ENCODE assay signal across 30 cellular contexts in the genomic region with DNA sequence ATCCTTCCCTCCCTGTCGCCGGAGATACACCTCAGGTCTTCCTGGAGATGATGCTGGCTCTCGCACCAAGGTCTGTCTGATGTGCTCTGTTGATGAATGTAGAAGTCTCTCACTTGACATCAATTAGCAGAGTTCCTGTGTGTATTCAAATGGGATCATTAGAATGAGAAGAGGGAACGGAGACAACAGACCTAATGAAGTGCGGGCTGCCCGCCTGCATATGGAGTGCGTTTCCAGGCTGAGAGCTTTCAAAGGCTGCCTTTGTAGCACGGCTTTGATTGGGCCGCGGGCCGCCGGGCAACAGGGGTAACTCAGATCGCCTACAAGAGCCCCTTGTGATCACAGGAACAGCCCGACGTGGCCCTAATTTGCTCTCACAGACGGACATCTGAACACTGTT.
DNase-seq lines count a peak whose midpoint lies in the region; ATAC-seq, FAIRE-seq and TF ChIP-seq lines count a peak whose summit lies in the region.
"Had no signal": no experiment of that assay in that cellular context is flagged by ENCODE, and none has a peak within 500 bp of the region (broad histone marks: within the 10 kb centered on the region; RNA-seq: fewer than 3 reads in every experiment).

No MANE protein-coding gene starts in this region.

- peak; percentile 24 for FAIRE-seq in H1 (lab: Jason Lieb, UNC)

- H3K4me2 ChIP-seq in H1 (ENCODE audit: insufficient read depth in 1 of 2, low read depth in 2 of 2, low read length in 2 of 2) = peak overlapping the region; percentile 13 to 60; a peak in 2 of 4 replicates

- no peaks in the 10 kb centered on the region; the same call in 1 of the 2 replicates for H3K79me1 ChIP-seq in H1 (ENCODE audit: low read depth, low read length)

- H3K18ac ChIP-seq in H1 (ENCODE audit: extremely low read depth, low read length) = no peak overlapping the region

- POLR2A ChIA-PET in H1 (lab: Charles Lee; ENCODE audit: partially characterized antibody) = interaction anchor here (1.1 kb wide), 1 partner anchor 11 kb away, joined by 3 read pairs; no protein-coding TSS in a partner anchor
- POLR2A ChIA-PET in activated CD4-positive, alpha-beta T cell treated with anti-CD3 and anti-CD28 coated beads, Interleukin-2, amount 10 ng/mL, durations not matched to agents 7 days and 5 days (lab: Charles Lee) = no interaction called here

- H2BK15ac ChIP-seq in H1 (ENCODE audit: low read length) = no peak overlapping the region; the same call in 1 of the 2 replicates

- no peak overlapping the region for H3K4me3 Mint-ChIP-seq in effector memory CD8-positive, alpha-beta T cell
- no peak overlapping the region for H3K4me3 Mint-ChIP-seq in activated CD4-positive, alpha-beta T cell treated with anti-CD3 and anti-CD28 coated beads, Interleukin-2, amount 10 ng/mL, durations not matched to agents 7 days and 5 days
- H3K4me3 Mint-ChIP-seq: activated CD8-positive, alpha-beta T cell treated with anti-CD3 and anti-CD28 coated beads for 36 hours; activated naive CD4-positive, alpha-beta T cell treated with anti-CD3 and anti-CD28 coated beads, Interleukin-2, amount 50 U/mL, for 24 hours; B cell; CD4-positive, alpha-beta memory T cell; T-helper 2 cell treated with Interferon-gamma antibody and Interleukin-4, amounts not matched to agents 5 μg/mL and 100 μg/mL, for 36 hours had no signal

- H3K9me3 Mint-ChIP-seq in effector memory CD8-positive, alpha-beta T cell = no peaks in the 10 kb centered on the region
- H3K9me3 Mint-ChIP-seq in activated CD4-positive, alpha-beta T cell treated with anti-CD3 and anti-CD28 coated beads, Interleukin-2, amount 10 ng/mL, durations not matched to agents 7 days and 5 days = peaks cover 3% of the 10 kb centered on the region
- H3K9me3 Mint-ChIP-seq: activated CD8-positive, alpha-beta T cell treated with anti-CD3 and anti-CD28 coated beads for 36 hours; activated naive CD4-positive, alpha-beta T cell treated with anti-CD3 and anti-CD28 coated beads, Interleukin-2, amount 50 U/mL, for 24 hours; CD4-positive, alpha-beta memory T cell; T-helper 2 cell treated with Interferon-gamma antibody and Interleukin-4, amounts not matched to agents 5 μg/mL and 100 μg/mL, for 36 hours had no signal

- H3K9me3 ChIP-seq in H1 (ENCODE audit: insufficient read depth in 2 of 2, low read depth in 1 of 2, low read length in 1 of 2) = peaks cover 0 to 3% of the 10 kb centered on the region in 2 experiments; a peak in 1 of 4 replicates
- H3K9me3 ChIP-seq: colonic mucosa, Peyer's patch, prostate gland, sigmoid colon, stomach, thyroid gland, uterus had no signal

- no peaks in the 10 kb centered on the region for H3K4me1 Mint-ChIP-seq in effector memory CD8-positive, alpha-beta T cell (ENCODE audit: low read depth in 2 of 2)
- no peaks in the 10 kb centered on the region for H3K4me1 Mint-ChIP-seq in activated CD4-positive, alpha-beta T cell treated with anti-CD3 and anti-CD28 coated beads, Interleukin-2, amount 10 ng/mL, durations not matched to agents 7 days and 5 days
- H3K4me1 Mint-ChIP-seq: activated naive CD4-positive, alpha-beta T cell treated with anti-CD3 and anti-CD28 coated beads, Interleukin-2, amount 50 U/mL, for 24 hours; B cell; CD4-positive, alpha-beta memory T cell had no signal

- DNase-seq in H7 (peak; percentile 82), H1 (ENCODE audit: low read depth in 1 of 2, low spot score in 2 of 2) (peak; percentile 44 to 65), iPS-NIHi11 (ENCODE audit: low spot score) (peak; percentile 64), pons (ENCODE audit: low spot score) (peak; percentile 31), SW480 (ENCODE audit: low spot score) (no peak)
- no peak for DNase-seq in effector memory CD8-positive, alpha-beta T cell
- DNase-seq in activated CD4-positive, alpha-beta T cell treated with anti-CD3 and anti-CD28 coated beads, Interleukin-2, amount 10 ng/mL, durations not matched to agents 7 days and 5 days = no peak
- DNase-seq: activated CD8-positive, alpha-beta T cell treated with anti-CD3 and anti-CD28 coated beads for 36 hours; CD4-positive, alpha-beta memory T cell; colonic mucosa; effector CD4-positive, alpha-beta T cell; GM23248; left cardiac atrium; MM.1S; NCI-H1417 treated with DMSO at 0.1 percent for 48 hours; NCI-H2081; NCI-H748 treated with DMSO at 0.1 percent for 48 hours; Peyer's patch; SHP77; sigmoid colon; stimulated activated CD4-positive, alpha-beta T cell treated with anti-CD3 and anti-CD28 coated beads, Interleukin-4, amount 100 ng/mL, for 1 hour; stomach; thyroid gland; uterus had no signal

- H3K36me3 ChIP-seq in H7 (replicated peaks; ENCODE audit: control insufficient read depth, insufficient read depth, low read length) (peaks cover 2% of the 10 kb centered on the region), H1 (ENCODE audit: control insufficient read depth in 2 of 4, insufficient read depth in 4 of 4, low read length in 3 of 4) (peaks cover 0 to 7% (median under 1%) of the 10 kb centered on the region in 4 experiments; a peak in 2 of 8 replicates)
- H3K36me3 ChIP-seq: colonic mucosa, prostate gland, uterus had no signal

- H3K4me1 ChIP-seq in H1 (replicated peaks in 1 of 4; ENCODE audit: control insufficient read depth in 3 of 4, insufficient read depth in 4 of 4, low read length in 3 of 4) = peaks cover 6 to 17% (median 14%) of the 10 kb centered on the region in 4 experiments; a peak in 4 of 7 replicates
- H3K4me1 ChIP-seq: colonic mucosa, Peyer's patch, prostate gland, stomach, thyroid gland, uterus had no signal

- 37% methylated on average over 16 of the region's 16 CpGs; no CpG with 5 or more reads in 1 of the 2 experiments for WGBS in H1 (ENCODE audit: extremely low coverage in 1 of 2, insufficient coverage in 1 of 2, insufficient read length in 1 of 2, insufficient replicate concordance in 2 of 2, low coverage in 1 of 2, low lambda C conversion rate in 2 of 2, missing lambda C conversion rate in 1 of 2), 2 experiments

- H3K56ac ChIP-seq in H1 (replicated peaks; ENCODE audit: insufficient read length, low read depth, low read length) = no peak overlapping the region

- CTCF ChIA-PET in H1 (lab: Charles Lee; ENCODE audit: partially characterized antibody) = interaction anchor here (1.0 to 1.1 kb wide), 2 partner anchors 15 to 130 kb away, joined by 3 to 4 read pairs; no protein-coding TSS in a partner anchor
- CTCF ChIA-PET in activated CD4-positive, alpha-beta T cell treated with anti-CD3 and anti-CD28 coated beads, Interleukin-2, amount 10 ng/mL, durations not matched to agents 7 days and 5 days (lab: Charles Lee) = no interaction called here

- H4K5ac ChIP-seq in H1 (ENCODE audit: insufficient read length, low read depth, low read length) = no peak overlapping the region

- no peak overlapping the region for H4K8ac ChIP-seq in H1 (ENCODE audit: extremely low read depth, insufficient read depth, low read length)

- no peak for TF ChIP-seq POLR2A in H1 (IDR thresholded peaks at IDR 0.05; ENCODE audit: control extremely low read depth in 1 of 2, low read depth in 2 of 2, low read length in 2 of 2)

- no peaks in the 10 kb centered on the region for H3K79me2 ChIP-seq in H1 (ENCODE audit: control insufficient read depth in 1 of 2, insufficient read depth in 2 of 2, low read length in 2 of 2)

- no peak for TF ChIP-seq EP300 in H1 (IDR thresholded peaks at IDR 0.05; ENCODE audit: borderline replicate concordance in 1 of 2, low read depth in 2 of 2, low read length in 2 of 2)

- no peak overlapping the region for H2BK5ac ChIP-seq in H1 (ENCODE audit: low read depth, low read length)

- ATAC-seq in HG03135 (IDR thresholded peaks at IDR 0.05; ENCODE audit: unreplicated experiment) = no peak
- no peak for ATAC-seq in effector memory CD8-positive, alpha-beta T cell (replicated peaks)
- ATAC-seq: activated CD8-positive, alpha-beta T cell treated with anti-CD3 and anti-CD28 coated beads for 36 hours; left cardiac atrium had no signal

- peaks cover 7% of the 10 kb centered on the region; the same call in 1 of the 2 replicates for H3K23me2 ChIP-seq in H1 (ENCODE audit: low read depth, low read length)

- TF ChIP-seq CTCF in H1 (IDR thresholded peaks at IDR 0.05; ENCODE audit: control extremely low read depth in 1 of 3, insufficient read depth in 1 of 3, low read depth in 1 of 3, low read length in 3 of 3) = no peak

- no peak overlapping the region for H3K4me3 ChIP-seq in H7 (ENCODE audit: insufficient read depth, low read depth, low read length)
- H3K4me3 ChIP-seq in H1 (ENCODE audit: extremely low read depth in 1 of 4, insufficient read depth in 2 of 4, low read depth in 3 of 4, low read length in 4 of 4) = no peak overlapping the region
- H3K4me3 ChIP-seq: colonic mucosa, GM23248, Peyer's patch, prostate gland, sigmoid colon, stomach, thyroid gland, uterus had no signal

- no peak overlapping the region for H3K4ac ChIP-seq in H1 (replicated peaks; ENCODE audit: insufficient read length, low read depth, low read length)

- H2AFZ ChIP-seq in H1 (ENCODE audit: low read length) = no peak overlapping the region
- H2AFZ ChIP-seq: GM23248 had no signal

- no peak overlapping the region for H3K27ac Mint-ChIP-seq in effector memory CD8-positive, alpha-beta T cell
- no peak overlapping the region for H3K27ac Mint-ChIP-seq in activated CD4-positive, alpha-beta T cell treated with anti-CD3 and anti-CD28 coated beads, Interleukin-2, amount 10 ng/mL, durations not matched to agents 7 days and 5 days
- H3K27ac Mint-ChIP-seq: activated CD8-positive, alpha-beta T cell treated with anti-CD3 and anti-CD28 coated beads for 36 hours; activated naive CD4-positive, alpha-beta T cell treated with anti-CD3 and anti-CD28 coated beads, Interleukin-2, amount 50 U/mL, for 24 hours; B cell; CD4-positive, alpha-beta memory T cell; T-helper 2 cell treated with Interferon-gamma antibody and Interleukin-4, amounts not matched to agents 5 μg/mL and 100 μg/mL, for 36 hours had no signal

- no peak overlapping the region for H2BK120ac ChIP-seq in H1 (replicated peaks; ENCODE audit: low read depth, low read length)

- no peaks in the 10 kb centered on the region for H3K27me3 Mint-ChIP-seq in effector memory CD8-positive, alpha-beta T cell
- no peaks in the 10 kb centered on the region for H3K27me3 Mint-ChIP-seq in activated CD4-positive, alpha-beta T cell treated with anti-CD3 and anti-CD28 coated beads, Interleukin-2, amount 10 ng/mL, durations not matched to agents 7 days and 5 days
- H3K27me3 Mint-ChIP-seq: B cell had no signal

- no peaks in the 10 kb centered on the region for H3K27me3 ChIP-seq in H7 (ENCODE audit: control insufficient read depth, insufficient read depth, low read length)
- H3K27me3 ChIP-seq in H1 (replicated peaks in 1 of 4; ENCODE audit: control insufficient read depth in 3 of 4, extremely low read depth in 1 of 4, insufficient read depth in 3 of 4, low read length in 3 of 4) = no peaks in the 10 kb centered on the region; a peak in 1 of 7 replicates
- H3K27me3 ChIP-seq: colonic mucosa, Peyer's patch, sigmoid colon, stomach, thyroid gland, uterus had no signal

- H3K36me3 Mint-ChIP-seq in effector memory CD8-positive, alpha-beta T cell (ENCODE audit: insufficient read depth) = peaks cover 11% of the 10 kb centered on the region
- no peaks in the 10 kb centered on the region for H3K36me3 Mint-ChIP-seq in activated CD4-positive, alpha-beta T cell treated with anti-CD3 and anti-CD28 coated beads, Interleukin-2, amount 10 ng/mL, durations not matched to agents 7 days and 5 days (ENCODE audit: low read depth)
- H3K36me3 Mint-ChIP-seq: activated naive CD4-positive, alpha-beta T cell treated with anti-CD3 and anti-CD28 coated beads, Interleukin-2, amount 50 U/mL, for 24 hours; CD4-positive, alpha-beta memory T cell had no signal

- no peak overlapping the region for H3K23ac ChIP-seq in H1 (ENCODE audit: insufficient read length)

- H2AK5ac ChIP-seq in H1 (ENCODE audit: low read depth, low read length) = no peak overlapping the region

- no peak overlapping the region for H2BK20ac ChIP-seq in H1 (ENCODE audit: low read length)

- no peak overlapping the region; the same call in 1 of the 2 replicates for H2BK12ac ChIP-seq in H1 (ENCODE audit: low read depth, low read length)

- H4K20me1 ChIP-seq in H1 (replicated peaks in 1 of 2; ENCODE audit: control insufficient read depth in 1 of 2, insufficient read depth in 2 of 2, low read length in 2 of 2) = peaks cover 6% of the 10 kb centered on the region in 2 experiments

- H3K9ac ChIP-seq in H1 (replicated peaks in 1 of 4; ENCODE audit: extremely low read depth in 1 of 4, low read depth in 3 of 4, low read length in 3 of 4) = no peak overlapping the region
- H3K9ac ChIP-seq: GM23248 had no signal

- no peak; a peak in 1 of 4 replicates for TF ChIP-seq RAD21 in H1 (IDR thresholded peaks at IDR 0.05 in 1 of 2, conservative IDR thresholded peaks at IDR 0.05 in 1 of 2; ENCODE audit: low read depth in 2 of 2, low read length in 2 of 2)

- no peak overlapping the region for H3K27ac ChIP-seq in H1 (ENCODE audit: low read depth, low read length)
- H3K27ac ChIP-seq: colonic mucosa, GM23248, HL-60, Peyer's patch, prostate gland, sigmoid colon, stomach, thyroid gland, uterus had no signal

- no peak overlapping the region for H3K14ac ChIP-seq in H1 (ENCODE audit: insufficient read length)

- H4K91ac ChIP-seq in H1 (replicated peaks; ENCODE audit: insufficient read length, low read length) = no peak overlapping the region

Comparison
In these comparisons a context has a peak if more than half of its experiments do, and no peak if none do; other contexts are left out.
1. DNase-seq: peak in H7 (single experiment), H1 (2 of 2), iPS-NIHi11 (single experiment) and pons (single experiment); none in SW480 (single experiment), effector memory CD8-positive, alpha-beta T cell (0 of 3) and activated CD4-positive, alpha-beta T cell treated with anti-CD3 and anti-CD28 coated beads, Interleukin-2, amount 10 ng/mL, durations not matched to agents 7 days and 5 days (single experiment).